Comparison of ENCODE assay signal across 22 cellular contexts in genomic region chr10:11297136-11297535, GRCh38.
A peak's percentile ranks its signal among the peaks of the same experiment; 100 is the strongest.
DNase-seq lines count a peak whose midpoint lies in the region; ATAC-seq and TF ChIP-seq lines count a peak whose summit lies in the region.
"Had no signal": no experiment of that assay in that cellular context is flagged by ENCODE, and none has a peak within 500 bp of the region (broad histone marks: within the 10 kb centered on the region; RNA-seq: fewer than 3 reads in every experiment).

No MANE protein-coding gene starts in this region.

- H3K27me3 Mint-ChIP-seq in activated T-cell treated with anti-CD3 and anti-CD28 coated beads, Interleukin-2, amount 50 U/mL, for 24 hours = no peaks in the 10 kb centered on the region
- H3K27me3 Mint-ChIP-seq in activated CD4-positive, alpha-beta memory T cell treated with anti-CD3 and anti-CD28 coated beads for 36 hours = no peaks in the 10 kb centered on the region
- H3K27me3 Mint-ChIP-seq in dendritic cell treated with granulocyte-macrophage colony-stimulating factor and Interleukin-4, amounts not matched to agents 40 ng/mL and 50 ng/mL, for 4 days = no peaks in the 10 kb centered on the region
- H3K27me3 Mint-ChIP-seq in stimulated activated memory B cell treated with anti-CD40 and anti-IgM and Interleukin-4, amounts not matched to agents 10 μg/mL and 1 μg/mL and 100 μg/mL, for 72 hours = no peaks in the 10 kb centered on the region

- no peak for TF ChIP-seq CTCF in psoas muscle (IDR thresholded peaks at IDR 0.05)

- H3K27me3 ChIP-seq in psoas muscle (ENCODE audit: insufficient read depth in 3 of 3, low read length in 2 of 3) = no peaks in the 10 kb centered on the region
- H3K27me3 ChIP-seq: hepatocyte, suprapubic skin, vagina had no signal

- no peak overlapping the region for H3K4me3 Mint-ChIP-seq in activated T-cell treated with anti-CD3 and anti-CD28 coated beads, Interleukin-2, amount 50 U/mL, for 24 hours
- no peak overlapping the region for H3K4me3 Mint-ChIP-seq in activated CD4-positive, alpha-beta memory T cell treated with anti-CD3 and anti-CD28 coated beads for 36 hours
- no peak overlapping the region for H3K4me3 Mint-ChIP-seq in dendritic cell treated with granulocyte-macrophage colony-stimulating factor and Interleukin-4, amounts not matched to agents 40 ng/mL and 50 ng/mL, for 4 days
- no peak overlapping the region for H3K4me3 Mint-ChIP-seq in stimulated activated memory B cell treated with anti-CD40 and anti-IgM and Interleukin-4, amounts not matched to agents 10 μg/mL and 1 μg/mL and 100 μg/mL, for 72 hours

- H3K27ac Mint-ChIP-seq in activated T-cell treated with anti-CD3 and anti-CD28 coated beads, Interleukin-2, amount 50 U/mL, for 24 hours = peak overlapping the region; percentile 82
- peak overlapping the region; percentile 77 for H3K27ac Mint-ChIP-seq in activated CD4-positive, alpha-beta memory T cell treated with anti-CD3 and anti-CD28 coated beads for 36 hours
- peak overlapping the region; percentile 33 for H3K27ac Mint-ChIP-seq in dendritic cell treated with granulocyte-macrophage colony-stimulating factor and Interleukin-4, amounts not matched to agents 40 ng/mL and 50 ng/mL, for 4 days
- H3K27ac Mint-ChIP-seq in stimulated activated memory B cell treated with anti-CD40 and anti-IgM and Interleukin-4, amounts not matched to agents 10 μg/mL and 1 μg/mL and 100 μg/mL, for 72 hours = peak overlapping the region; percentile 68

- no peaks in the 10 kb centered on the region for H3K4me1 ChIP-seq in psoas muscle
- H3K4me1 ChIP-seq: suprapubic skin, vagina had no signal

- WGBS in psoas muscle, 3 donors = 76 to 88% (median 78%) methylated on average over 8 of the region's 8 CpGs

- DNase-seq in activated T-cell treated with anti-CD3 and anti-CD28 coated beads, Interleukin-2, amount 50 U/mL, for 24 hours = peak; percentile 23
- DNase-seq in activated T-cell treated with anti-CD3 and anti-CD28 coated beads for 4 hours (no peak), NCI-H1092 (lab: John Stamatoyannopoulos, UW) (no peak), NCI-H1694 treated with DMSO at 0.1 percent for 48 hours (lab: John Stamatoyannopoulos, UW) (no peak), psoas muscle (no peak)
- DNase-seq in activated CD4-positive, alpha-beta memory T cell treated with anti-CD3 and anti-CD28 coated beads for 36 hours = no peak
- DNase-seq: activated gamma-delta T cell treated with Interleukin-2 at 50 U/mL for 16 hours; DMS79; H7; mammary epithelial cell; NCI-H1436; NCI-H2171; NCI-H526 treated with DMSO at 0.1 percent for 48 hours; posterior cingulate gyrus; stimulated activated CD4-positive, alpha-beta T cell treated with anti-CD3 and anti-CD28 coated beads, Interleukin-4, amount 100 ng/mL, for 24 hours had no signal

- no peak for ATAC-seq in stimulated activated memory B cell treated with anti-CD40 and anti-IgM and Interleukin-4, amounts not matched to agents 10 μg/mL and 1 μg/mL and 100 μg/mL, for 72 hours
- no peak for ATAC-seq in psoas muscle

- intact Hi-C loops in activated CD4-positive, alpha-beta memory T cell treated with anti-CD3 and anti-CD28 coated beads for 36 hours (cut with micrococcal nuclease) = no loop called here
- intact Hi-C loops in dendritic cell treated with granulocyte-macrophage colony-stimulating factor and Interleukin-4, amounts not matched to agents 40 ng/mL and 50 ng/mL, for 4 days (cut with micrococcal nuclease) = no loop called here
- intact Hi-C loops in psoas muscle (cut with DNase I) = no loop called here

- no peaks in the 10 kb centered on the region for H3K9me3 ChIP-seq in psoas muscle
- H3K9me3 ChIP-seq: suprapubic skin, vagina had no signal

- H3K27ac ChIP-seq in psoas muscle = no peak overlapping the region
- H3K27ac ChIP-seq: C4-2B, hepatocyte, suprapubic skin, vagina had no signal

- CTCF ChIA-PET in activated CD4-positive, alpha-beta memory T cell treated with anti-CD3 and anti-CD28 coated beads for 36 hours (lab: Charles Lee) = no interaction called here

- H3K4me1 Mint-ChIP-seq in activated T-cell treated with anti-CD3 and anti-CD28 coated beads, Interleukin-2, amount 50 U/mL, for 24 hours (ENCODE audit: low read depth) = peaks cover 41% of the 10 kb centered on the region
- peaks cover 54% of the 10 kb centered on the region for H3K4me1 Mint-ChIP-seq in activated CD4-positive, alpha-beta memory T cell treated with anti-CD3 and anti-CD28 coated beads for 36 hours (ENCODE audit: low read depth)
- H3K4me1 Mint-ChIP-seq in dendritic cell treated with granulocyte-macrophage colony-stimulating factor and Interleukin-4, amounts not matched to agents 40 ng/mL and 50 ng/mL, for 4 days (ENCODE audit: low read depth) = no peaks in the 10 kb centered on the region
- H3K4me1 Mint-ChIP-seq in stimulated activated memory B cell treated with anti-CD40 and anti-IgM and Interleukin-4, amounts not matched to agents 10 μg/mL and 1 μg/mL and 100 μg/mL, for 72 hours = peaks cover 16% of the 10 kb centered on the region

- peaks cover 3 to 26% of the 10 kb centered on the region in 2 donors for H3K36me3 ChIP-seq in psoas muscle (ENCODE audit: insufficient read depth in 1 of 2, low read depth in 1 of 2)

- H3K4me3 ChIP-seq in psoas muscle = no peak overlapping the region
- H3K4me3 ChIP-seq: hepatocyte, smooth muscle cell, suprapubic skin, vagina had no signal

- peaks cover 97% of the 10 kb centered on the region for H3K36me3 Mint-ChIP-seq in activated T-cell treated with anti-CD3 and anti-CD28 coated beads, Interleukin-2, amount 50 U/mL, for 24 hours (ENCODE audit: low read depth)
- peaks cover 76% of the 10 kb centered on the region for H3K36me3 Mint-ChIP-seq in activated CD4-positive, alpha-beta memory T cell treated with anti-CD3 and anti-CD28 coated beads for 36 hours
- H3K36me3 Mint-ChIP-seq in dendritic cell treated with granulocyte-macrophage colony-stimulating factor and Interleukin-4, amounts not matched to agents 40 ng/mL and 50 ng/mL, for 4 days (ENCODE audit: low read depth) = peaks cover 100% of the 10 kb centered on the region
- H3K36me3 Mint-ChIP-seq in stimulated activated memory B cell treated with anti-CD40 and anti-IgM and Interleukin-4, amounts not matched to agents 10 μg/mL and 1 μg/mL and 100 μg/mL, for 72 hours = peaks cover 90% of the 10 kb centered on the region

- POLR2A ChIA-PET in activated CD4-positive, alpha-beta memory T cell treated with anti-CD3 and anti-CD28 coated beads for 36 hours (lab: Charles Lee) = no interaction called here

- H3K9me3 Mint-ChIP-seq in activated T-cell treated with anti-CD3 and anti-CD28 coated beads, Interleukin-2, amount 50 U/mL, for 24 hours = no peaks in the 10 kb centered on the region
- no peaks in the 10 kb centered on the region for H3K9me3 Mint-ChIP-seq in activated CD4-positive, alpha-beta memory T cell treated with anti-CD3 and anti-CD28 coated beads for 36 hours
- peaks cover 5% of the 10 kb centered on the region for H3K9me3 Mint-ChIP-seq in dendritic cell treated with granulocyte-macrophage colony-stimulating factor and Interleukin-4, amounts not matched to agents 40 ng/mL and 50 ng/mL, for 4 days
- no peaks in the 10 kb centered on the region for H3K9me3 Mint-ChIP-seq in stimulated activated memory B cell treated with anti-CD40 and anti-IgM and Interleukin-4, amounts not matched to agents 10 μg/mL and 1 μg/mL and 100 μg/mL, for 72 hours
